ENCODE assay signal across 17 cellular contexts in genomic region chr6:119453242-119453641, GRCh38.
DNase-seq lines count a peak whose midpoint lies in the region; ATAC-seq, FAIRE-seq and TF ChIP-seq lines count a peak whose summit lies in the region.
"Had no signal": no experiment of that assay in that cellular context is flagged by ENCODE, and none has a peak within 500 bp of the region (broad histone marks: within the 10 kb centered on the region; RNA-seq: fewer than 3 reads in every experiment).

No MANE protein-coding gene starts in this region.

- H4K20me1 ChIP-seq in OCI-LY7 (ENCODE audit: insufficient read depth, low read length) (no peaks in the 10 kb centered on the region), smooth muscle cell (ENCODE audit: low read depth) (no peaks in the 10 kb centered on the region), SK-N-SH (ENCODE audit: insufficient read depth) (no peaks in the 10 kb centered on the region)
- H4K20me1 ChIP-seq: BLaER1 treated with 17β-estradiol and CSF1 and Interleukin-3, amounts not matched to agents 10 nM and 100 nM had no signal

- H2AFZ ChIP-seq in OCI-LY7 (ENCODE audit: low read length), result peak overlapping the region; percentile 30; the same call in 1 of the 2 replicates
- peak overlapping the region; percentile 84 for H2AFZ ChIP-seq in smooth muscle cell (ENCODE audit: low read depth)
- H2AFZ ChIP-seq in SK-N-SH (ENCODE audit: low read depth), result no peak overlapping the region

- H3K27me3 ChIP-seq in smooth muscle cell (ENCODE audit: low read depth), result no peaks in the 10 kb centered on the region
- H3K27me3 ChIP-seq in aorta (ENCODE audit: control insufficient read depth in 1 of 2, insufficient read depth in 2 of 2, low read length in 1 of 2), result no peaks in the 10 kb centered on the region
- no peaks in the 10 kb centered on the region for H3K27me3 ChIP-seq in SK-N-SH (ENCODE audit: insufficient read depth)
- H3K27me3 ChIP-seq: BLaER1 treated with 17β-estradiol and CSF1 and Interleukin-3, amounts not matched to agents 10 nM and 100 nM; Peyer's patch; SJSA1 had no signal

- no TSS peak for BruUV-seq in OCI-LY7 (replicated peaks; lab: Mats Ljungman, UMichigan)

- peaks cover 6% of the 10 kb centered on the region for H3K4me1 Mint-ChIP-seq in activated CD8-positive, alpha-beta memory T cell treated with anti-CD3 and anti-CD28 coated beads, Interleukin-2, amount 10 ng/mL, durations not matched to agents 7 days and 5 days

- H3K4me1 ChIP-seq in OCI-LY7 (ENCODE audit: insufficient read depth, low read length, poor library complexity, severe bottlenecking) (peaks cover 56% of the 10 kb centered on the region), smooth muscle cell (ENCODE audit: low read depth) (no peaks in the 10 kb centered on the region), aorta (ENCODE audit: control insufficient read depth in 1 of 2, insufficient read depth in 2 of 2, low read length in 2 of 2) (no peaks in the 10 kb centered on the region), SK-N-SH (ENCODE audit: control insufficient read depth in 1 of 2, insufficient read depth in 2 of 2, low read depth in 1 of 2, low read length in 1 of 2) (no peaks in the 10 kb centered on the region)
- H3K4me1 ChIP-seq: A549, SJSA1 had no signal

- H3K4me2 ChIP-seq in OCI-LY7 (ENCODE audit: low read length) (0 out of 2 replicates have a peak overlapping the region, but pooled peaks have one; percentile 42), smooth muscle cell (peak overlapping the region; percentile 22), SK-N-SH (no peak overlapping the region)
- H3K4me2 ChIP-seq: A549 had no signal

- TF ChIP-seq EP300 in SK-N-SH (IDR thresholded peaks at IDR 0.05; ENCODE audit: borderline replicate concordance in 1 of 2, low read depth in 1 of 2, low read length in 1 of 2), result no peak

- TF ChIP-seq CTCF in OCI-LY7 (conservative IDR thresholded peaks at IDR 0.05; ENCODE audit: low read length) (no peak), smooth muscle cell (IDR thresholded peaks at IDR 0.05; ENCODE audit: borderline replicate concordance, insufficient read depth, poor library complexity, severe bottlenecking) (no peak), SK-N-SH (IDR thresholded peaks at IDR 0.05) (no peak)

- 60% methylated on average over 6 of the region's 6 CpGs for WGBS in smooth muscle cell (ENCODE audit: low lambda C conversion rate)
- WGBS in aorta, 2 donors, result 50 to 57% methylated on average over 6 of the region's 6 CpGs
- 71% methylated on average over 6 of the region's 6 CpGs for WGBS in SK-N-SH (ENCODE audit: low lambda C conversion rate)

- H3F3A ChIP-seq in smooth muscle cell (ENCODE audit: low read depth) (no peaks in the 10 kb centered on the region), SK-N-SH (replicated peaks; ENCODE audit: insufficient read depth) (no peaks in the 10 kb centered on the region)

- H3K9me3 Mint-ChIP-seq in activated CD8-positive, alpha-beta memory T cell treated with anti-CD3 and anti-CD28 coated beads, Interleukin-2, amount 10 ng/mL, durations not matched to agents 7 days and 5 days (ENCODE audit: low read depth), result no peaks in the 10 kb centered on the region

- no peaks in the 10 kb centered on the region for H3K27me3 Mint-ChIP-seq in activated CD8-positive, alpha-beta memory T cell treated with anti-CD3 and anti-CD28 coated beads, Interleukin-2, amount 10 ng/mL, durations not matched to agents 7 days and 5 days

- H3K9ac ChIP-seq in smooth muscle cell (ENCODE audit: low read depth) (no peak overlapping the region), SK-N-SH (no peak overlapping the region)
- H3K9ac ChIP-seq: BLaER1 treated with 17β-estradiol and CSF1 and Interleukin-3, amounts not matched to agents 10 nM and 100 nM had no signal

- no peak for TF ChIP-seq RAD21 in SK-N-SH (IDR thresholded peaks at IDR 0.05; ENCODE audit: low read length)

- H3K27ac ChIP-seq in OCI-LY7 (ENCODE audit: low read depth, low read length, poor library complexity, severe bottlenecking), result no peak overlapping the region
- peak overlapping the region; percentile 4 for H3K27ac ChIP-seq in smooth muscle cell (ENCODE audit: low read depth)
- no peak overlapping the region for H3K27ac ChIP-seq in aorta (ENCODE audit: low read depth in 1 of 2, low read length in 2 of 2)
- no peak overlapping the region for H3K27ac ChIP-seq in SK-N-SH (ENCODE audit: low read depth in 2 of 2, low read length in 1 of 2)
- H3K27ac ChIP-seq: A549, Peyer's patch, SJSA1 had no signal

- peak; percentile 71 for FAIRE-seq in GM12891 (lab: Jason Lieb, UNC)
- FAIRE-seq: A549, D721Med had no signal

- ATAC-seq in activated CD8-positive, alpha-beta memory T cell treated with anti-CD3 and anti-CD28 coated beads, Interleukin-2, amount 10 ng/mL, durations not matched to agents 7 days and 5 days, result no peak
- no peak for ATAC-seq in aorta (ENCODE audit: low FRiP score)
- ATAC-seq: A549 had no signal

- no peak overlapping the region for H3K4me3 Mint-ChIP-seq in activated CD8-positive, alpha-beta memory T cell treated with anti-CD3 and anti-CD28 coated beads, Interleukin-2, amount 10 ng/mL, durations not matched to agents 7 days and 5 days

- H3K9me3 ChIP-seq in OCI-LY7 (ENCODE audit: low read length) (peaks cover 12% of the 10 kb centered on the region; the same call in 1 of the 2 replicates), smooth muscle cell (replicated peaks; ENCODE audit: low read depth) (no peaks in the 10 kb centered on the region), aorta (ENCODE audit: control insufficient read depth, low read length) (peaks cover 2% of the 10 kb centered on the region), SK-N-SH (no peaks in the 10 kb centered on the region)
- H3K9me3 ChIP-seq: A549, HAP-1, Peyer's patch, SJSA1 had no signal

- H3K36me3 Mint-ChIP-seq in activated CD8-positive, alpha-beta memory T cell treated with anti-CD3 and anti-CD28 coated beads, Interleukin-2, amount 10 ng/mL, durations not matched to agents 7 days and 5 days, result peaks cover 4% of the 10 kb centered on the region

- CTCF ChIA-PET in OCI-LY7 (lab: Charles Lee; ENCODE audit: unreplicated experiment) (interaction anchor here (1.3 kb wide), 1 partner anchor 10 kb away, joined by 4 read pairs; no protein-coding TSS in a partner anchor), SK-N-SH (lab: Yijun Ruan, JAX) (no interaction called here)
- CTCF ChIA-PET in activated CD8-positive, alpha-beta memory T cell treated with anti-CD3 and anti-CD28 coated beads, Interleukin-2, amount 10 ng/mL, durations not matched to agents 7 days and 5 days (lab: Charles Lee), result interaction anchor here (1.6 kb wide), 1 partner anchor 9 kb away, joined by 6 read pairs; no protein-coding TSS in a partner anchor

- no peak for DNase-seq in GM12891 (ENCODE audit: insufficient read length, low spot score)
- peak; percentile 29 for DNase-seq in OCI-LY7 (ENCODE audit: low spot score)
- DNase-seq in inferior parietal cortex (ENCODE audit: extremely low spot score), result peak; percentile 49
- no peak for DNase-seq in smooth muscle cell (lab: John Stamatoyannopoulos, UW; ENCODE audit: unreplicated experiment)
- DNase-seq in activated CD8-positive, alpha-beta memory T cell treated with anti-CD3 and anti-CD28 coated beads, Interleukin-2, amount 10 ng/mL, durations not matched to agents 7 days and 5 days, result no peak
- DNase-seq in aorta, result no peak
- DNase-seq in SK-N-SH, result no peak
- DNase-seq: NCI-H1417 treated with DMSO at 0.1 percent for 48 hours, NCI-H187 treated with DMSO at 0.1 percent for 48 hours, NCI-H226, NCI-H526, Peyer's patch had no signal

- peaks cover 19% of the 10 kb centered on the region for H3K36me3 ChIP-seq in OCI-LY7 (ENCODE audit: insufficient read depth, low read length)
- no peaks in the 10 kb centered on the region for H3K36me3 ChIP-seq in smooth muscle cell (ENCODE audit: low read depth)
- H3K36me3 ChIP-seq in aorta (ENCODE audit: control insufficient read depth in 1 of 2, insufficient read depth in 2 of 2, low read length in 1 of 2), result no peaks in the 10 kb centered on the region
- no peaks in the 10 kb centered on the region for H3K36me3 ChIP-seq in SK-N-SH (replicated peaks in 1 of 2; ENCODE audit: control insufficient read depth in 1 of 2, insufficient read depth in 2 of 2, low read length in 1 of 2)
- H3K36me3 ChIP-seq: HAP-1, Peyer's patch, SJSA1 had no signal

- intact Hi-C loops in OCI-LY7 (cut with micrococcal nuclease; ENCODE audit: unreplicated experiment) (no loop called here), aorta (cut with DNase I) (no loop called here)

- no peaks in the 10 kb centered on the region for H3K9me2 ChIP-seq in OCI-LY7 (ENCODE audit: insufficient read depth, low read length)
- H3K9me2 ChIP-seq in SK-N-SH, result no peaks in the 10 kb centered on the region

- POLR2A ChIA-PET in OCI-LY7 (lab: Charles Lee) (interaction anchor here (0.6 to 4.7 kb wide), 8 partner anchors 10 to 105 kb away, joined by 3 to 30 read pairs (median 4); no protein-coding TSS in a partner anchor), SK-N-SH (lab: Yijun Ruan, JAX) (no interaction called here)

- no peak overlapping the region for H3K27ac Mint-ChIP-seq in activated CD8-positive, alpha-beta memory T cell treated with anti-CD3 and anti-CD28 coated beads, Interleukin-2, amount 10 ng/mL, durations not matched to agents 7 days and 5 days

- H3K4me3 ChIP-seq in OCI-LY7 (ENCODE audit: low read depth, low read length, poor library complexity, severe bottlenecking) (no peak overlapping the region), smooth muscle cell (no peak overlapping the region), aorta (ENCODE audit: low read length in 2 of 2) (no peak overlapping the region), SK-N-SH (ENCODE audit: low read depth in 2 of 2, low read length in 1 of 2) (no peak overlapping the region)
- H3K4me3 ChIP-seq: A549, HAP-1, Peyer's patch, SJSA1 had no signal

- no peak for TF ChIP-seq POLR2A in GM12891 (IDR thresholded peaks at IDR 0.05; ENCODE audit: low read depth, low read length)

- H3K79me2 ChIP-seq in OCI-LY7 (ENCODE audit: insufficient read depth, low read depth, low read length), result no peaks in the 10 kb centered on the region
- no peaks in the 10 kb centered on the region for H3K79me2 ChIP-seq in smooth muscle cell (ENCODE audit: low read depth)
- H3K79me2 ChIP-seq in SK-N-SH (ENCODE audit: insufficient read depth), result no peaks in the 10 kb centered on the region

TF ChIP-seq in GM12891, 5 proteins besides CTCF, POLR2A, EP300 and RAD21:
- no peak for TF ChIP-seq PAX5 (IDR thresholded peaks at IDR 0.05; ENCODE audit: insufficient read depth, low read length, severe bottlenecking)
- no peak for TF ChIP-seq POU2F2 (IDR thresholded peaks at IDR 0.05; ENCODE audit: low read depth, low read length)
- no peak for TF ChIP-seq TAF1 (IDR thresholded peaks at IDR 0.05; ENCODE audit: low read depth, low read length)
- TF ChIP-seq POLR2AphosphoS5 (IDR thresholded peaks at IDR 0.05; ENCODE audit: low read depth, low read length), result no peak
- no peak for TF ChIP-seq SPI1 (IDR thresholded peaks at IDR 0.05; ENCODE audit: low read depth, low read length)

Comparison
In these comparisons a context has a peak if more than half of its experiments do, and no peak if none do; other contexts are left out.
1. DNase-seq: peak in OCI-LY7 (single experiment) and inferior parietal cortex (single experiment); none in GM12891 (single experiment), smooth muscle cell (single experiment), activated CD8-positive, alpha-beta memory T cell treated with anti-CD3 and anti-CD28 coated beads, Interleukin-2, amount 10 ng/mL, durations not matched to agents 7 days and 5 days (single experiment), aorta (0 of 2) and SK-N-SH (single experiment).